ENCODE assay signal across 24 cellular contexts in genomic region chr22:19503367-19503766, GRCh38. TPM values are rescaled to one million over a fixed set of nuclear protein-coding genes. Genes with fewer than 3 reads are reported as not detected.
"Had no signal": no experiment of that assay in that cellular context is flagged by ENCODE, and none has a peak within 500 bp of the region (broad histone marks: within the 10 kb centered on the region; RNA-seq: fewer than 3 reads in every experiment).

No MANE protein-coding gene starts in this region.

- H3K9ac ChIP-seq: KMS-11 had no signal

- H3K4me1 ChIP-seq: SJSA1 had no signal

- H3K4me2 ChIP-seq: KMS-11 had no signal

- H3K9me3 ChIP-seq: SJSA1 had no signal

- DNase-seq: IMR-90, Kasumi-1, MM.1S, NCI-H1092 treated with DMSO at 0.1 percent for 48 hours, NCI-H1417, NCI-H1436 treated with DMSO at 0.1 percent for 48 hours, NCI-H1694, NCI-H187 treated with DMSO at 0.1 percent for 48 hours, NCI-H2029 treated with DMSO at 0.1 percent for 48 hours, NCI-H2107, NCI-H2227 treated with DMSO at 0.1 percent for 48 hours, NCI-H526 treated with DMSO at 0.1 percent for 48 hours, NCI-H748 treated with DMSO at 0.1 percent for 48 hours, Right ventricle myocardium superior, RPMI8226, SIG-M5 had no signal

- FAIRE-seq: HepG2, RCC 7860 had no signal

- H3K4me3 ChIP-seq: SJSA1, SK-N-MC had no signal

- H3K27ac ChIP-seq: KMS-11, SJSA1, SK-N-MC had no signal

- H3K27me3 ChIP-seq: SJSA1 had no signal

RNA-seq across cellular contexts. Expression of gene CLDN5, which starts 20.8 kb away (rescaled TPM):
- total RNA-seq: HepG2, HT-29, M059J, NCI-H460, SJSA1 had no signal
- polyA plus RNA-seq: HepG2 had no signal
